In genomic region chr3:87771338-87772059, GRCh38 we compare ENCODE assay signal across 1 cellular context.
TF ChIP-seq lines count a peak whose summit lies in the region.

No MANE protein-coding gene starts in this region.

TF ChIP-seq in HepG2, 621 proteins besides CTCF, POLR2A, EP300 and RAD21 (continued from another document):
- no peak for TF ChIP-seq ZNF550 (CRISPR knock-in tag; IDR thresholded peaks at IDR 0.05; ENCODE audit: borderline replicate concordance)
- TF ChIP-seq MTA1 (CRISPR knock-in tag; IDR thresholded peaks at IDR 0.05; ENCODE audit: borderline replicate concordance), result no peak
- TF ChIP-seq DBP (CRISPR knock-in tag; IDR thresholded peaks at IDR 0.05; ENCODE audit: not compliant biosample characterization), result no peak
- no peak for TF ChIP-seq STAT6 (CRISPR knock-in tag; IDR thresholded peaks at IDR 0.05; ENCODE audit: borderline replicate concordance)
- TF ChIP-seq HNRNPUL1 (IDR thresholded peaks at IDR 0.05; ENCODE audit: low read depth, low read length), result no peak
- TF ChIP-seq SNAPC5 (CRISPR knock-in tag; IDR thresholded peaks at IDR 0.05; ENCODE audit: borderline replicate concordance), result no peak
- TF ChIP-seq GTF3A (CRISPR knock-in tag; conservative IDR thresholded peaks at IDR 0.05), result no peak
- peak; percentile 61; the same call in 1 of the 2 replicates for TF ChIP-seq SMC3 (IDR thresholded peaks at IDR 0.05; ENCODE audit: low read length)
- no peak for TF ChIP-seq ZBTB1 (CRISPR knock-in tag; IDR thresholded peaks at IDR 0.05; ENCODE audit: borderline replicate concordance)
- TF ChIP-seq ZNF496 (CRISPR knock-in tag; IDR thresholded peaks at IDR 0.05; ENCODE audit: insufficient replicate concordance), result no peak
- no peak for TF ChIP-seq FOXO4 (CRISPR knock-in tag; conservative IDR thresholded peaks at IDR 0.05)
- TF ChIP-seq ZNF343 (CRISPR knock-in tag; IDR thresholded peaks at IDR 0.05), result no peak
- no peak for TF ChIP-seq ARID2 (CRISPR knock-in tag; IDR thresholded peaks at IDR 0.05; ENCODE audit: borderline replicate concordance)
- no peak for TF ChIP-seq ZFP41 (CRISPR knock-in tag; IDR thresholded peaks at IDR 0.05; ENCODE audit: borderline replicate concordance)
- no peak for TF ChIP-seq THAP11 (CRISPR knock-in tag; IDR thresholded peaks at IDR 0.05)
- no peak for TF ChIP-seq FIP1L1 (IDR thresholded peaks at IDR 0.05; ENCODE audit: borderline replicate concordance, insufficient read depth, low read depth, low read length)
- no peak for TF ChIP-seq ZNF34 (CRISPR knock-in tag; IDR thresholded peaks at IDR 0.05; ENCODE audit: borderline replicate concordance)
- peak; percentile 62; the same call in 1 of the 2 replicates for TF ChIP-seq ZNF574 (CRISPR knock-in tag; IDR thresholded peaks at IDR 0.05)
- TF ChIP-seq NFKB2 (CRISPR knock-in tag; IDR thresholded peaks at IDR 0.05; ENCODE audit: borderline replicate concordance), result no peak
- TF ChIP-seq ZNF549 (CRISPR knock-in tag; IDR thresholded peaks at IDR 0.05), result no peak
- no peak for TF ChIP-seq ZNF276 (CRISPR knock-in tag; IDR thresholded peaks at IDR 0.05; ENCODE audit: low read depth)
- no peak for TF ChIP-seq ZNF720 (CRISPR knock-in tag; IDR thresholded peaks at IDR 0.05)
- no peak for TF ChIP-seq XBP1 (CRISPR knock-in tag; IDR thresholded peaks at IDR 0.05)
- TF ChIP-seq SMAD3 (CRISPR knock-in tag; IDR thresholded peaks at IDR 0.05), result no peak
- 0 out of 2 replicates have a peak, but pooled peaks have one; percentile 35 for TF ChIP-seq CEBPG (CRISPR knock-in tag; IDR thresholded peaks at IDR 0.05)
- no peak for TF ChIP-seq BCL6 (CRISPR knock-in tag; IDR thresholded peaks at IDR 0.05)
- TF ChIP-seq KIAA2018 (CRISPR knock-in tag; IDR thresholded peaks at IDR 0.05; ENCODE audit: borderline replicate concordance), result no peak
- TF ChIP-seq ZNF432 (CRISPR knock-in tag; IDR thresholded peaks at IDR 0.05; ENCODE audit: borderline replicate concordance), result no peak
- no peak for TF ChIP-seq ZNF317 (CRISPR knock-in tag; IDR thresholded peaks at IDR 0.05)
- no peak for TF ChIP-seq ZNF615 (CRISPR knock-in tag; IDR thresholded peaks at IDR 0.05; ENCODE audit: borderline replicate concordance)
- no peak for TF ChIP-seq NFRKB (IDR thresholded peaks at IDR 0.05)
- TF ChIP-seq ZNF788 (CRISPR knock-in tag; IDR thresholded peaks at IDR 0.05; ENCODE audit: borderline replicate concordance), result no peak
